Comparison of ENCODE assay signal across 1 cellular context in the genomic region with DNA sequence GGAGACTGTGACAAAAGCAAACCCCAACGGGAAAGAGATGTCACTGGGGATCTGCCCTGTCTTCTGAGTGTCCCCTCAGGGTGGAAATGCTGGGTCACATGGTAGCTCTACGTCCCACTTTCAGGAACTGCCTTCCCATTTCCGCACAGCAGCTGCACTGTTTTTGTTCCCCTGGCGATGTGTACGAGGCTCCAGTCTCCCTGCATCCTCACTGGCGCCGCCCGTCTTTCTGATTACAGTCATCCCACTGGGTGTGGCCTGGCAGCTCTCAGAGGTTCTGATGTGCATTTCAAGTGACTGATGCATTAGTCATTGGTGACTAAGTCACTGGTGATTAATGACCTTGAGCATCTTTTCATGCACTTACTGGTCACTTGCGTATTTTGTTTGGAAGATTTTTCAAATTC.
TF ChIP-seq lines count a peak whose summit lies in the region.

No MANE protein-coding gene starts in this region.

TF ChIP-seq in GM12878, 131 proteins besides CTCF, POLR2A, EP300 and RAD21:
- TF ChIP-seq USF2 (IDR thresholded peaks at IDR 0.05; ENCODE audit: borderline replicate concordance, low read depth, low read length) = no peak
- TF ChIP-seq, protein P1, sequence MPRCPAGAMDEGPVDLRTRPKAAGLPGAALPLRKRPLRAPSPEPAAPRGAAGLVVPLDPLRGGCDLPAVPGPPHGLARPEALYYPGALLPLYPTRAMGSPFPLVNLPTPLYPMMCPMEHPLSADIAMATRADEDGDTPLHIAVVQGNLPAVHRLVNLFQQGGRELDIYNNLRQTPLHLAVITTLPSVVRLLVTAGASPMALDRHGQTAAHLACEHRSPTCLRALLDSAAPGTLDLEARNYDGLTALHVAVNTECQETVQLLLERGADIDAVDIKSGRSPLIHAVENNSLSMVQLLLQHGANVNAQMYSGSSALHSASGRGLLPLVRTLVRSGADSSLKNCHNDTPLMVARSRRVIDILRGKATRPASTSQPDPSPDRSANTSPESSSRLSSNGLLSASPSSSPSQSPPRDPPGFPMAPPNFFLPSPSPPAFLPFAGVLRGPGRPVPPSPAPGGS (IDR thresholded peaks at IDR 0.05; ENCODE audit: borderline replicate concordance, insufficient read depth, low read depth, low read length, poor library complexity, severe bottlenecking) = peak; percentile 24
